Comparison of ENCODE assay signal across 8 cellular contexts in the genomic region with DNA sequence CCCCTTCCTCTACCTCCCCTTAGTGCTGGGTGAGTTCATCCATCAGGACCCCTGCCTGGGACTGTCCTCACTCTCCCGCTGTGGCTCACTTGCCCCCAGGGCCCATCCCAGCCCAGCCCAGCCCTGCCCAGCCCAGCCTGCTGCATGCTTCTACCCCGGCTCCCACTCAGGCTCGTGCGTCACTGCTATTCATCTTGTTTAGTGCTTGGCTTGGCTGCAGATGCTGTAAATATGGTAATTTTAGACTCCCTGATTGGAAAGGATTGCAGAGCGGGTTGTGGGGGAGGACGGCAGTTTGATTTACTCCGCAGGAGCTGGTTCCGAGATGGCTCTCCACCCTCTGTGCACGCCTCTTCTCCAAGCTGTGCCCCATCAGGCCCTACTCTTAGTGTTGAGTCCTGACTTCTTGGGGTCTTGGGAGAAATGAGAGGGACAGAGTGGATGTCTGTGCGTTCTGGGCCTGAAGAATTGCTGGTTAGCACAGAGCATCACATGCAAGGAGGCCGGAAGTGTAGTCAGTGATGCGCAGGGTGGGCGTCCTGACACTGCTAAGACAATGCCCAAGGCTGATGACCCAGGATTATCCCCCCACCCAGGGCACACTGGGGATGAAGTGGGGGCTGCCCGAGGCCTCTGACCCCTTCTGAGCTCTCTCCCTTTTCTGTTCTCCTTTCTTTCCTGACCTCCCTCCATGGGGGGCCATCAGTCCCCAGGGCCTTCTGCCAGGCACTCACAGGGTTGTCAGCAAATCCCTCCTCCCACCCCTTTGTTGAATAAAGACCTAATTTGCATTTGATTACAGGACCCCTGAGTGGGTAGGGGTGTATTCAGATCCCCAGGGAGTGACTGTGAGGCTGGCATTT.
DNase-seq lines count a peak whose midpoint lies in the region; ATAC-seq and TF ChIP-seq lines count a peak whose summit lies in the region.

No MANE protein-coding gene starts in this region.

- H3K4me3 Mint-ChIP-seq in osteocyte (ENCODE audit: unreplicated experiment): peak overlapping the region; percentile 11

- no peaks in the 10 kb centered on the region for H3K36me3 Mint-ChIP-seq in osteocyte (ENCODE audit: unreplicated experiment)

- no peak for TF ChIP-seq CTCF in foreskin fibroblast (IDR thresholded peaks at IDR 0.05; ENCODE audit: low read depth, low read length)
- TF ChIP-seq CTCF in osteocyte (IDR thresholded peaks at IDR 0.05): no peak

- no peaks in the 10 kb centered on the region for H3K27me3 Mint-ChIP-seq in osteocyte (ENCODE audit: unreplicated experiment)

- in situ Hi-C loops in Caki2 (cut with HindIII; ENCODE audit: low pct_unique_long_range_greater_than_20kb, low sequenced_read_pairs): no loop called here

- peak; percentile 82 for DNase-seq in Caki2 (ENCODE audit: low read depth)
- DNase-seq in SHP77 treated with DMSO at 0.1 percent for 48 hours (lab: John Stamatoyannopoulos, UW): peak; percentile 78
- DNase-seq in foreskin fibroblast: peak; percentile 98 to 99
- DNase-seq in osteocyte (ENCODE audit: extremely low spot score, unreplicated experiment): peak; percentile 89
- no peak for DNase-seq in DMS79 (lab: John Stamatoyannopoulos, UW)

- peaks cover 77% of the 10 kb centered on the region for H3K4me1 Mint-ChIP-seq in osteocyte (ENCODE audit: unreplicated experiment)

- H3K4me3 ChIP-seq in foreskin fibroblast (ENCODE audit: low read depth in 1 of 2, low read length in 2 of 2): no peak overlapping the region

- no peaks in the 10 kb centered on the region for H3K9me3 Mint-ChIP-seq in osteocyte (ENCODE audit: unreplicated experiment)

- ATAC-seq in HG02970 (IDR thresholded peaks at IDR 0.05; ENCODE audit: low FRiP score, unreplicated experiment) (no peak), HG02870 (IDR thresholded peaks at IDR 0.05; ENCODE audit: unreplicated experiment) (no peak), GM21619 (IDR thresholded peaks at IDR 0.05; ENCODE audit: unreplicated experiment) (no peak)

- peak overlapping the region; percentile 93 for H3K27ac Mint-ChIP-seq in osteocyte (ENCODE audit: unreplicated experiment)
